In the genomic region with DNA sequence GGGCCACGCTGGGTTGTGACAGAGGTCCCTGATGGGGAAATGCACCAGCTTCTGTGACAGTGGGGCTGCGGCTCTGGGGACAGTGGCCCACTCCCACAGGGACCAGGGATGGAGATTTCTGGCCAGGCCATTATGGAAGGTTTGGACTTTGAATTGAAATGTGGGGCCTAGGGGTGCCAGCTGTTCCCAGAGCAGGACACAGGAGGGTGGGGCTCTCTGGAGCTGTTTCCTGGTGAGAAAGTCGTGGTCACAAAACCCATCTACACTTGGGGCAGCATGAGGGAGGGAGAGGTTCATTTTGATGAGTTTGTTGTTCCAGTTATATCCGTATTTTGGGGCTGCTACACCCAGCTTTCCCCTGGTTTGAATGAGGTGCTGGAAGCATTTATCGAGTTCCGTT, we compare ENCODE assay signal across 1 cellular context.
TF ChIP-seq lines count a peak whose summit lies in the region.

No MANE protein-coding gene starts in this region.

TF ChIP-seq in GM23338, 12 proteins besides CTCF, POLR2A, EP300 and RAD21:
- no peak for TF ChIP-seq EZH2 (IDR thresholded peaks at IDR 0.05; ENCODE audit: low read depth, unreplicated experiment)
- no peak for TF ChIP-seq POLR2AphosphoS5 (IDR thresholded peaks at IDR 0.05; ENCODE audit: low read depth)
- TF ChIP-seq ZNF331 (CRISPR knock-in tag; IDR thresholded peaks at IDR 0.05; ENCODE audit: low read depth), result no peak
- TF ChIP-seq NANOG (IDR thresholded peaks at IDR 0.05; ENCODE audit: borderline replicate concordance), result no peak
- TF ChIP-seq ZNF114 (CRISPR knock-in tag; IDR thresholded peaks at IDR 0.05), result no peak
- TF ChIP-seq, protein P1, sequence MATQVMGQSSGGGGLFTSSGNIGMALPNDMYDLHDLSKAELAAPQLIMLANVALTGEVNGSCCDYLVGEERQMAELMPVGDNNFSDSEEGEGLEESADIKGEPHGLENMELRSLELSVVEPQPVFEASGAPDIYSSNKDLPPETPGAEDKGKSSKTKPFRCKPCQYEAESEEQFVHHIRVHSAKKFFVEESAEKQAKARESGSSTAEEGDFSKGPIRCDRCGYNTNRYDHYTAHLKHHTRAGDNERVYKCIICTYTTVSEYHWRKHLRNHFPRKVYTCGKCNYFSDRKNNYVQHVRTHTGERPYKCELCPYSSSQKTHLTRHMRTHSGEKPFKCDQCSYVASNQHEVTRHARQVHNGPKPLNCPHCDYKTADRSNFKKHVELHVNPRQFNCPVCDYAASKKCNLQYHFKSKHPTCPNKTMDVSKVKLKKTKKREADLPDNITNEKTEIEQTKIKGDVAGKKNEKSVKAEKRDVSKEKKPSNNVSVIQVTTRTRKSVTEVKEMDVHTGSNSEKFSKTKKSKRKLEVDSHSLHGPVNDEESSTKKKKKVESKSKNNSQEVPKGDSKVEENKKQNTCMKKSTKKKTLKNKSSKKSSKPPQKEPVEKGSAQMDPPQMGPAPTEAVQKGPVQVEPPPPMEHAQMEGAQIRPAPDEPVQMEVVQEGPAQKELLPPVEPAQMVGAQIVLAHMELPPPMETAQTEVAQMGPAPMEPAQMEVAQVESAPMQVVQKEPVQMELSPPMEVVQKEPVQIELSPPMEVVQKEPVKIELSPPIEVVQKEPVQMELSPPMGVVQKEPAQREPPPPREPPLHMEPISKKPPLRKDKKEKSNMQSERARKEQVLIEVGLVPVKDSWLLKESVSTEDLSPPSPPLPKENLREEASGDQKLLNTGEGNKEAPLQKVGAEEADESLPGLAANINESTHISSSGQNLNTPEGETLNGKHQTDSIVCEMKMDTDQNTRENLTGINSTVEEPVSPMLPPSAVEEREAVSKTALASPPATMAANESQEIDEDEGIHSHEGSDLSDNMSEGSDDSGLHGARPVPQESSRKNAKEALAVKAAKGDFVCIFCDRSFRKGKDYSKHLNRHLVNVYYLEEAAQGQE (IDR thresholded peaks at IDR 0.05; ENCODE audit: unreplicated experiment), result no peak
- TF ChIP-seq EZH2phosphoT487 (IDR thresholded peaks at IDR 0.05; ENCODE audit: unreplicated experiment), result no peak
